ENCODE assay signal across 8 cellular contexts in the genomic region with DNA sequence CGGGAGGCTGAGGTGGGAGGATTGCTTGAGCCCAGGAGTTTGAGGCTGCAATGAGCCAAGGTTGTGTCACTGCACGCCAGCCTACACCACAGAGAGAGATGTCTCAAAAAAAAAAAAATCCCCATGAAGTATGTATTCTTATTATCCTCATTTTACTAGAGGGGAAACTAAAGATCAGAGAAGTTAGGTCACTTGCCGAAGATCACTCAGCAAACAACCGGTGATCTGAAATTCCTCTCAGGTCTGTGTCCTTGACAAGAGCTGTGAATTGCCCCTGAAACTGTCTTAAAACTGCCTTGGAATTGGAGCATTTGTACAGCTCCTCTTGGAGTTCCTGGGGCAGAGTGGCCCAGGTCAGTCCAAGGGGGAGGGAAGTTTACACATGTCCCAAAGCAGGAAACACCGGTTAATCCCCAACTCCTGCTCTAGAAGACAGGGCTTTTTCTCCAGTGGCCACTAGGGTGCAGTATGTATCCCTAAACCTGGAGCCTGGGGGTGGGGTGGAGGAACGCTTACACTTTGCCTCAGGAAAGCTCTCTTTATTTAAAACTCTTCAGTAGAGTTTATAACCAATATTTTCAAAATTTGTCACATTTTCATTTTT. TPM values are rescaled to one million over a fixed set of nuclear protein-coding genes. Genes with fewer than 3 reads are reported as not detected.
DNase-seq lines count a peak whose midpoint lies in the region; ATAC-seq and TF ChIP-seq lines count a peak whose summit lies in the region.

No MANE protein-coding gene starts in this region.

- intact Hi-C loops in OCI-LY7 (cut with micrococcal nuclease; ENCODE audit: unreplicated experiment) (loop anchor here (5.0 kb wide), 1 partner anchor 87 kb away; no protein-coding TSS in a partner anchor), natural killer cell (cut with micrococcal nuclease) (loop anchor here (2.0 kb wide), 1 partner anchor 92 kb away; no protein-coding TSS in a partner anchor)

- peak; percentile 80 to 98 (median 95) for ATAC-seq in natural killer cell
- peak; percentile 78 for ATAC-seq in stimulated activated memory B cell treated with anti-CD40 and anti-IgM and Interleukin-4, amounts not matched to agents 10 μg/mL and 1 μg/mL and 100 μg/mL, for 72 hours

- H3K4me3 ChIP-seq in OCI-LY7 (ENCODE audit: low read depth, low read length, poor library complexity, severe bottlenecking), result no peak overlapping the region

- H3K27me3 Mint-ChIP-seq in activated T-cell treated with anti-CD3 and anti-CD28 coated beads, Interleukin-2, amount 50 U/mL, for 24 hours, result no peaks in the 10 kb centered on the region
- no peaks in the 10 kb centered on the region for H3K27me3 Mint-ChIP-seq in natural killer cell (ENCODE audit: low read depth in 2 of 2)
- no peaks in the 10 kb centered on the region for H3K27me3 Mint-ChIP-seq in stimulated activated memory B cell treated with anti-CD40 and anti-IgM and Interleukin-4, amounts not matched to agents 10 μg/mL and 1 μg/mL and 100 μg/mL, for 72 hours

- no peak overlapping the region for H3K4me3 Mint-ChIP-seq in activated T-cell treated with anti-CD3 and anti-CD28 coated beads, Interleukin-2, amount 50 U/mL, for 24 hours
- H3K4me3 Mint-ChIP-seq in natural killer cell, result peak overlapping the region; percentile 52
- H3K4me3 Mint-ChIP-seq in stimulated activated memory B cell treated with anti-CD40 and anti-IgM and Interleukin-4, amounts not matched to agents 10 μg/mL and 1 μg/mL and 100 μg/mL, for 72 hours, result no peak overlapping the region

- H3K4me1 ChIP-seq in OCI-LY7 (ENCODE audit: insufficient read depth, low read length, poor library complexity, severe bottlenecking), result no peaks in the 10 kb centered on the region

- no peaks in the 10 kb centered on the region for H3K9me3 Mint-ChIP-seq in activated T-cell treated with anti-CD3 and anti-CD28 coated beads, Interleukin-2, amount 50 U/mL, for 24 hours
- H3K9me3 Mint-ChIP-seq in natural killer cell, result no peaks in the 10 kb centered on the region
- no peaks in the 10 kb centered on the region for H3K9me3 Mint-ChIP-seq in stimulated activated memory B cell treated with anti-CD40 and anti-IgM and Interleukin-4, amounts not matched to agents 10 μg/mL and 1 μg/mL and 100 μg/mL, for 72 hours

- H3K27ac Mint-ChIP-seq in activated T-cell treated with anti-CD3 and anti-CD28 coated beads, Interleukin-2, amount 50 U/mL, for 24 hours, result no peak overlapping the region
- H3K27ac Mint-ChIP-seq in natural killer cell, result no peak overlapping the region
- no peak overlapping the region for H3K27ac Mint-ChIP-seq in stimulated activated memory B cell treated with anti-CD40 and anti-IgM and Interleukin-4, amounts not matched to agents 10 μg/mL and 1 μg/mL and 100 μg/mL, for 72 hours

- H3K36me3 Mint-ChIP-seq in activated T-cell treated with anti-CD3 and anti-CD28 coated beads, Interleukin-2, amount 50 U/mL, for 24 hours (ENCODE audit: low read depth), result peaks cover 37% of the 10 kb centered on the region
- H3K36me3 Mint-ChIP-seq in natural killer cell, result peaks cover 6% of the 10 kb centered on the region
- H3K36me3 Mint-ChIP-seq in stimulated activated memory B cell treated with anti-CD40 and anti-IgM and Interleukin-4, amounts not matched to agents 10 μg/mL and 1 μg/mL and 100 μg/mL, for 72 hours, result peaks cover 23% of the 10 kb centered on the region

- H3K9me2 ChIP-seq in OCI-LY7 (ENCODE audit: insufficient read depth, low read length), result no peaks in the 10 kb centered on the region

- no TSS peak for BruUV-seq in OCI-LY7 (replicated peaks; lab: Mats Ljungman, UMichigan)

- no peak overlapping the region for H3K4me2 ChIP-seq in OCI-LY7 (ENCODE audit: low read length)

- DNase-seq in NCI-H2081 (lab: John Stamatoyannopoulos, UW) (peak; percentile 66 to 70), NCI-H2081 treated with DMSO at 0.1 percent for 48 hours (lab: John Stamatoyannopoulos, UW) (no peak), HS-27A (ENCODE audit: low read depth) (peak; percentile 51), OCI-LY7 (ENCODE audit: low spot score) (peak; percentile 80), fibroblast of gingiva (ENCODE audit: low read depth) (peak; percentile 66), natural killer cell (no peak)
- DNase-seq in activated T-cell treated with anti-CD3 and anti-CD28 coated beads, Interleukin-2, amount 50 U/mL, for 24 hours, result peak; percentile 65

- CTCF ChIA-PET in OCI-LY7 (lab: Charles Lee; ENCODE audit: unreplicated experiment), result interaction anchor here (2.3 kb wide), 1 partner anchor 78 kb away, joined by 9 read pairs; no protein-coding TSS in a partner anchor

- POLR2A ChIA-PET in OCI-LY7 (lab: Charles Lee), result interaction anchor here (0.5 to 1.2 kb wide), 5 partner anchors 63 to 374 kb away, joined by 3 to 4 read pairs (median 3); a partner anchor contains a TSS

- H3K79me2 ChIP-seq in OCI-LY7 (ENCODE audit: insufficient read depth, low read depth, low read length), result no peaks in the 10 kb centered on the region

- H3K36me3 ChIP-seq in OCI-LY7 (ENCODE audit: insufficient read depth, low read length), result peaks cover 18% of the 10 kb centered on the region

- peaks cover 8% of the 10 kb centered on the region for H3K4me1 Mint-ChIP-seq in activated T-cell treated with anti-CD3 and anti-CD28 coated beads, Interleukin-2, amount 50 U/mL, for 24 hours (ENCODE audit: low read depth)
- H3K4me1 Mint-ChIP-seq in natural killer cell, result peaks cover 8 to 9% of the 10 kb centered on the region in 2 donors
- no peaks in the 10 kb centered on the region for H3K4me1 Mint-ChIP-seq in stimulated activated memory B cell treated with anti-CD40 and anti-IgM and Interleukin-4, amounts not matched to agents 10 μg/mL and 1 μg/mL and 100 μg/mL, for 72 hours

- H4K20me1 ChIP-seq in OCI-LY7 (ENCODE audit: insufficient read depth, low read length), result no peaks in the 10 kb centered on the region

- TF ChIP-seq CTCF in OCI-LY7 (conservative IDR thresholded peaks at IDR 0.05; ENCODE audit: low read length) (peak; percentile 94), natural killer cell (IDR thresholded peaks at IDR 0.05) (peak; percentile 80)

- H3K27ac ChIP-seq in OCI-LY7 (ENCODE audit: low read depth, low read length, poor library complexity, severe bottlenecking), result no peak overlapping the region

- H3K9me3 ChIP-seq in OCI-LY7 (ENCODE audit: low read length), result no peaks in the 10 kb centered on the region

- H2AFZ ChIP-seq in OCI-LY7 (ENCODE audit: low read length), result no peak overlapping the region

RNA-seq across cellular contexts. Expression of a gene that starts 27.6 kb away (rescaled TPM):
- total RNA-seq in OCI-LY7 (2014; rRNA removed; shearing (Covaris generic)), result not detected in 2 replicates
- total RNA-seq in OCI-LY7 (2022), result 1.4 and 2.2 TPM in 2 replicates
- total RNA-seq in natural killer cell, result not detected

Comparison
In these comparisons a context has a peak if more than half of its experiments do, and no peak if none do; other contexts are left out.
1. DNase-seq: peak in NCI-H2081 (2 of 2), HS-27A (single experiment), OCI-LY7 (single experiment), activated T-cell treated with anti-CD3 and anti-CD28 coated beads, Interleukin-2, amount 50 U/mL, for 24 hours (single experiment) and fibroblast of gingiva (single experiment); none in NCI-H2081 treated with DMSO at 0.1 percent for 48 hours (single experiment) and natural killer cell (single experiment).